8 cellular contexts compared by ENCODE assay signal in the genomic region with DNA sequence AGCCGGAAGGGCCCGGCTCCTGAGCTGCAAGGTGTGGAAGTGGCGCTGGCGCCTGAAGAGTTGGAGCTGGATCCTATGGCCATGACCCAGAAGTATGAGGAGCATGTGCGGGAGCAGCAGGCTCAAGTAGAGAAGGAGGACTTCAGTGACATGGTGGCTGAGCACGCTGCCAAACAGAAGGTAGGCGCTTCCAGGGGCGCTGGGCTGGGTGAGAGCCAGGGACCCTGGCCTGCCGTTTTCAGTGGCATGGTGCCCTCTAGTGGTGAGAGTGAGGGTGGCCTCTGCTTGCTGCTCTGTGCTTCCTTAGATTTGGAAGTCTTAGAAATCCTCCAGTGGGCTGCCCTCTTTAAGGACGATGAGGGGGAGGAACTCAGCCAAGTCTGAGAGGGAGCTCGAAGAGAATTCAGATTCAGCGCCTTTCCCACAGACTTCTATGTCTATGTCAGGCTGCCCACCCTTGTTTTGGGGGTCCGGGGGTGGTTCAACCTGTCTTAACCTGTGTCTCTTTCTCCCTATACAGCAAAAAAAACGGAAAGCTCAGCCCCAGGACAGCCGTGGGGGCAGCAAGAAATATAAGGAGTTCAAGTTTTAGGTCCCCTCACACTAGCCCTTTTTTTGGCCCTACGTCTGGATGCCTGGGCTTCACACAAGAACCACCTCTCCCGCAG. TPM values are rescaled to one million over a fixed set of nuclear protein-coding genes. Genes with fewer than 3 reads are reported as not detected.
DNase-seq lines count a peak whose midpoint lies in the region; ATAC-seq and TF ChIP-seq lines count a peak whose summit lies in the region.

No MANE protein-coding gene starts in this region.

- peak; percentile 39 for ATAC-seq in activated naive CD8-positive, alpha-beta T cell treated with anti-CD3 and anti-CD28 coated beads, Interleukin-2, amount 50 U/mL, for 24 hours
- ATAC-seq in Right ventricle myocardium superior (ENCODE audit: poor library complexity) (peak; percentile 46), aorta (ENCODE audit: low FRiP score) (peak; percentile 71), GM18498 (IDR thresholded peaks at IDR 0.05; ENCODE audit: unreplicated experiment) (no peak)

- H3K4me2 ChIP-seq in Loucy (ENCODE audit: low read depth, low read length, poor library complexity, severe bottlenecking), result no peak overlapping the region

- H3K9me3 ChIP-seq in Loucy (ENCODE audit: insufficient read depth, low read depth, low read length) (no peaks in the 10 kb centered on the region), aorta (ENCODE audit: control insufficient read depth, low read length) (no peaks in the 10 kb centered on the region)

- no peaks in the 10 kb centered on the region for H3K27me3 Mint-ChIP-seq in activated naive CD8-positive, alpha-beta T cell treated with anti-CD3 and anti-CD28 coated beads, Interleukin-2, amount 50 U/mL, for 24 hours

- H3K4me1 Mint-ChIP-seq in activated naive CD8-positive, alpha-beta T cell treated with anti-CD3 and anti-CD28 coated beads, Interleukin-2, amount 50 U/mL, for 24 hours, result peaks cover 66% of the 10 kb centered on the region

- peaks cover 20% of the 10 kb centered on the region for H4K20me1 ChIP-seq in Loucy (ENCODE audit: insufficient read depth, low read length, poor library complexity, severe bottlenecking)

- H3K36me3 ChIP-seq in Loucy (ENCODE audit: insufficient read depth, low read length) (peaks cover 54% of the 10 kb centered on the region), rectal smooth muscle tissue (ENCODE audit: control insufficient read depth, insufficient read depth, low read length) (peaks cover 31% of the 10 kb centered on the region), aorta (ENCODE audit: control insufficient read depth in 1 of 2, insufficient read depth in 2 of 2, low read length in 1 of 2) (peaks cover 0 to 6% of the 10 kb centered on the region in 2 donors)

- peaks cover 69% of the 10 kb centered on the region for H3K36me3 Mint-ChIP-seq in activated naive CD8-positive, alpha-beta T cell treated with anti-CD3 and anti-CD28 coated beads, Interleukin-2, amount 50 U/mL, for 24 hours (ENCODE audit: low read depth)

- H3K27ac ChIP-seq in rectal smooth muscle tissue (ENCODE audit: low read depth, low read length) (peak overlapping the region; percentile 89), aorta (ENCODE audit: low read depth in 1 of 2, low read length in 2 of 2) (peak overlapping the region; percentile 64 to 98)

- H3K79me2 ChIP-seq in Loucy (ENCODE audit: insufficient read depth, low read length), result peaks cover 34% of the 10 kb centered on the region; the same call in 1 of the 2 replicates

- TF ChIP-seq CTCF in Loucy (conservative IDR thresholded peaks at IDR 0.05; ENCODE audit: low read length), result peak; percentile 90

- H3K9ac ChIP-seq in Loucy (ENCODE audit: low read depth, low read length, poor library complexity, severe bottlenecking) (no peak overlapping the region), rectal smooth muscle tissue (ENCODE audit: low read length) (no peak overlapping the region)

- peak; percentile 65 for DNase-seq in DMS79 (lab: John Stamatoyannopoulos, UW)
- peak; percentile 28 to 72 for DNase-seq in SW 1271 (lab: John Stamatoyannopoulos, UW)
- peak; percentile 81 for DNase-seq in activated naive CD8-positive, alpha-beta T cell treated with anti-CD3 and anti-CD28 coated beads, Interleukin-2, amount 50 U/mL, for 24 hours
- peak; percentile 86 for DNase-seq in Right ventricle myocardium superior
- peak; percentile 79 to 89 for DNase-seq in aorta

- H3K4me1 ChIP-seq in Loucy (ENCODE audit: insufficient read depth, low read length, poor library complexity, severe bottlenecking), result peaks cover 24% of the 10 kb centered on the region
- peaks cover 13% of the 10 kb centered on the region for H3K4me1 ChIP-seq in rectal smooth muscle tissue (ENCODE audit: control insufficient read depth, insufficient read depth, low read length)
- no peaks in the 10 kb centered on the region for H3K4me1 ChIP-seq in aorta (ENCODE audit: control insufficient read depth in 1 of 2, insufficient read depth in 2 of 2, low read length in 2 of 2)

- no peaks in the 10 kb centered on the region for H3K27me3 ChIP-seq in Loucy (ENCODE audit: insufficient read depth, low read length, poor library complexity, severe bottlenecking)
- no peaks in the 10 kb centered on the region for H3K27me3 ChIP-seq in rectal smooth muscle tissue (ENCODE audit: control insufficient read depth, insufficient read depth, low read length)
- H3K27me3 ChIP-seq in aorta (ENCODE audit: control insufficient read depth in 1 of 2, insufficient read depth in 2 of 2, low read length in 1 of 2), result no peaks in the 10 kb centered on the region

- no peaks in the 10 kb centered on the region for H3K9me2 ChIP-seq in Loucy (replicated peaks; ENCODE audit: low read depth, low read length)

- no peak overlapping the region for H2AFZ ChIP-seq in Loucy (ENCODE audit: low read length)

- 44% methylated on average over 17 of the region's 17 CpGs for WGBS in aorta, 2 donors

- no peaks in the 10 kb centered on the region for H3K9me3 Mint-ChIP-seq in activated naive CD8-positive, alpha-beta T cell treated with anti-CD3 and anti-CD28 coated beads, Interleukin-2, amount 50 U/mL, for 24 hours

- peak overlapping the region; percentile 95 for H3K27ac Mint-ChIP-seq in activated naive CD8-positive, alpha-beta T cell treated with anti-CD3 and anti-CD28 coated beads, Interleukin-2, amount 50 U/mL, for 24 hours

- intact Hi-C loops in Right ventricle myocardium superior (cut with DNase I), result no loop called here
- intact Hi-C loops in aorta (cut with DNase I), result loop anchor here in 1 of 2 donors (5.0 kb wide), 1 partner anchor 64 kb away; no protein-coding TSS in a partner anchor

- H3F3A ChIP-seq in Loucy (ENCODE audit: low read depth), result peaks cover 14% of the 10 kb centered on the region

- H3K4me3 ChIP-seq in Loucy (ENCODE audit: low read length, poor library complexity, severe bottlenecking) (no peak overlapping the region), rectal smooth muscle tissue (ENCODE audit: low read length) (peak overlapping the region; percentile 20), aorta (ENCODE audit: low read length in 2 of 2) (no peak overlapping the region)

- peak overlapping the region; percentile 77 for H3K4me3 Mint-ChIP-seq in activated naive CD8-positive, alpha-beta T cell treated with anti-CD3 and anti-CD28 coated beads, Interleukin-2, amount 50 U/mL, for 24 hours

RNA-seq across cellular contexts. Expression of gene PACS1, which starts 1.8 kb away (rescaled TPM):
- total RNA-seq in Right ventricle myocardium superior (46.5 TPM), aorta (100 to 1,000 TPM in 1 of 2 donors, 10 to 100 TPM in 1; 85.7 to 119 TPM)
- 10 to 100 TPM; 16.2 to 32.5 TPM for polyA plus RNA-seq in aorta

RNA-seq across cellular contexts. Expression of gene SF3B2, which starts 16.1 kb away (rescaled TPM):
- total RNA-seq in Right ventricle myocardium superior (61.2 TPM), aorta (100 to 1,000 TPM; 141 to 146 TPM)
- 100 to 1,000 TPM in 1 of 2 donors, 10 to 100 TPM in 1; 59.0 to 126 TPM for polyA plus RNA-seq in aorta

RNA-seq across cellular contexts. Expression of gene GAL3ST3, which starts 19.3 kb away (rescaled TPM):
- total RNA-seq in Right ventricle myocardium superior, result 0.73 TPM
- total RNA-seq in aorta, result not detected
- polyA plus RNA-seq in aorta, result not detected

RNA-seq across cellular contexts. Expression of gene CATSPER1, which starts 42.0 kb away (rescaled TPM):
- total RNA-seq in Right ventricle myocardium superior, result not detected
- total RNA-seq in aorta, result 1 to 10 TPM; 1.0 to 1.2 TPM
- polyA plus RNA-seq in aorta, result under 1 TPM in 1 of 2 donors, not detected in 1; 0.10 TPM

RNA-seq across cellular contexts. Expression of gene CST6, which starts 56.5 kb away (rescaled TPM):
- not detected for total RNA-seq in Right ventricle myocardium superior
- 10 to 100 TPM in 1 of 2 donors, 1 to 10 TPM in 1; 6.6 to 14.0 TPM for total RNA-seq in aorta
- 10 to 100 TPM; 19.0 to 28.0 TPM for polyA plus RNA-seq in aorta
